ENCODE assay signal across 10 cellular contexts in the genomic region with DNA sequence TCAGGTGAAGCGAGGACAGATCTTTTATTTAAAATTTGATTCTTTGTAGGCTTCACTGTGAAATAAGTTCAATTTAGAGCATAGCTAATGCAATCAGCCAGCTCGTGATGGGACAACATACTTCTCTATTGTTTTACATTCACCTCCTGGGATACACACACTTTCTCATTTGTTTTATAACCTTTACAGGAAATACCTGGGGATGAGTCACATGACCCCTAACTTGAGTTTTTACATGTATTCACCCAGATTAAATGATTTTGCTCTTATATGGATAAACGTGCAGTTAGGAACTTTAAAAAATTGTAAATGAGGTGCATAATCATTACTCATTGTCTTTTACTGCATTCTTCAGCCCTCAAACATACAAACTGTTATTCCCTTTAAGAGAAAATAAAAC.
DNase-seq lines count a peak whose midpoint lies in the region; TF ChIP-seq lines count a peak whose summit lies in the region.
"Had no signal": no experiment of that assay in that cellular context is flagged by ENCODE, and none has a peak within 500 bp of the region (broad histone marks: within the 10 kb centered on the region; RNA-seq: fewer than 3 reads in every experiment).

No MANE protein-coding gene starts in this region.

- TF ChIP-seq CTCF in BE2C (IDR thresholded peaks at IDR 0.05; ENCODE audit: low read depth, low read length): no peak

- H3K36me3 ChIP-seq in CD8-positive, alpha-beta memory T cell (ENCODE audit: insufficient read depth, low read length): no peaks in the 10 kb centered on the region
- H3K36me3 ChIP-seq in HUES6 (ENCODE audit: control insufficient read depth, insufficient read depth, low read length) (no peaks in the 10 kb centered on the region), muscle layer of colon (ENCODE audit: insufficient read depth, low read length) (no peaks in the 10 kb centered on the region), BE2C (no peaks in the 10 kb centered on the region)
- H3K36me3 ChIP-seq: vagina had no signal

- H3K9me3 Mint-ChIP-seq in CD8-positive, alpha-beta memory T cell: no peaks in the 10 kb centered on the region

- DNase-seq in CD8-positive, alpha-beta memory T cell: no peak
- DNase-seq in dermis blood vessel endothelial cell (peak; percentile 70), BE2C (no peak), SW480 (ENCODE audit: low spot score) (no peak), HPDE6-E6E7 (ENCODE audit: extremely low spot score) (no peak), NCI-H146 (lab: John Stamatoyannopoulos, UW) (no peak)
- DNase-seq: T-helper 1 cell had no signal

- H3K9me3 ChIP-seq in CD8-positive, alpha-beta memory T cell (ENCODE audit: low read length): no peaks in the 10 kb centered on the region
- no peaks in the 10 kb centered on the region for H3K9me3 ChIP-seq in HUES6 (ENCODE audit: control insufficient read depth, insufficient read depth, low read depth, low read length)
- H3K9me3 ChIP-seq in muscle layer of colon (ENCODE audit: low read length): no peaks in the 10 kb centered on the region
- H3K9me3 ChIP-seq in BE2C: no peaks in the 10 kb centered on the region
- H3K9me3 ChIP-seq: vagina had no signal

- peak overlapping the region in 5 of 7 donors; percentile 23 to 76 (median 74) for H3K4me3 Mint-ChIP-seq in CD8-positive, alpha-beta memory T cell

- H3K9ac ChIP-seq in HUES6 (ENCODE audit: low read length): peak overlapping the region; percentile 73
- H3K9ac ChIP-seq in muscle layer of colon (ENCODE audit: low read length): peak overlapping the region; percentile 83

- H3K27me3 ChIP-seq in CD8-positive, alpha-beta memory T cell (ENCODE audit: insufficient read depth, low read length, poor library complexity, severe bottlenecking): no peaks in the 10 kb centered on the region
- H3K27me3 ChIP-seq in HUES6 (ENCODE audit: control insufficient read depth, insufficient read depth, low read length) (no peaks in the 10 kb centered on the region), muscle layer of colon (ENCODE audit: control insufficient read depth in 1 of 2, insufficient read depth in 2 of 2, low read length in 2 of 2) (no peaks in the 10 kb centered on the region), BE2C (no peaks in the 10 kb centered on the region)
- H3K27me3 ChIP-seq: vagina had no signal

- CTCF ChIA-PET in CD8-positive, alpha-beta memory T cell (lab: Charles Lee): no interaction called here

- H3K4me1 Mint-ChIP-seq in CD8-positive, alpha-beta memory T cell: peaks cover 13 to 19% (median 18%) of the 10 kb centered on the region in 3 donors

- no peaks in the 10 kb centered on the region for H3K36me3 Mint-ChIP-seq in CD8-positive, alpha-beta memory T cell

- H3K27ac Mint-ChIP-seq in CD8-positive, alpha-beta memory T cell: no peak overlapping the region

- POLR2A ChIA-PET in CD8-positive, alpha-beta memory T cell (lab: Charles Lee): no interaction called here

- H3K4me3 ChIP-seq in CD8-positive, alpha-beta memory T cell (ENCODE audit: low read length): no peak overlapping the region
- H3K4me3 ChIP-seq in HUES6 (ENCODE audit: low read depth, low read length) (peak overlapping the region; percentile 67), muscle layer of colon (ENCODE audit: low read depth in 1 of 2, low read length in 2 of 2) (peak overlapping the region; percentile 30 to 66), BE2C (ENCODE audit: low read depth, low read length) (no peak overlapping the region)

- H3K27me3 Mint-ChIP-seq in CD8-positive, alpha-beta memory T cell: peaks cover 21 to 49% of the 10 kb centered on the region in 2 donors

- no peak overlapping the region for H3K27ac ChIP-seq in CD8-positive, alpha-beta memory T cell (ENCODE audit: low read depth, low read length)
- H3K27ac ChIP-seq in HUES6 (ENCODE audit: low read depth, low read length) (peak overlapping the region; percentile 44; the same call in 1 of the 2 replicates), muscle layer of colon (ENCODE audit: low read depth, low read length) (peak overlapping the region; percentile 59)
- H3K27ac ChIP-seq: vagina had no signal

- H3K4me1 ChIP-seq in CD8-positive, alpha-beta memory T cell (ENCODE audit: insufficient read depth, low read length): peaks cover 15% of the 10 kb centered on the region
- peaks cover 41% of the 10 kb centered on the region for H3K4me1 ChIP-seq in HUES6 (ENCODE audit: control insufficient read depth, insufficient read depth, low read length)
- peaks cover 17% of the 10 kb centered on the region for H3K4me1 ChIP-seq in muscle layer of colon (ENCODE audit: insufficient read depth, low read length)
- no peaks in the 10 kb centered on the region for H3K4me1 ChIP-seq in BE2C

Comparison
In these comparisons a context has a peak if more than half of its experiments do, and no peak if none do; other contexts are left out.
1. H3K4me3 ChIP-seq: peak in HUES6 (single experiment) and muscle layer of colon (2 of 2); none in CD8-positive, alpha-beta memory T cell (single experiment) and BE2C (single experiment).